19 cellular contexts compared by ENCODE assay signal in the genomic region with DNA sequence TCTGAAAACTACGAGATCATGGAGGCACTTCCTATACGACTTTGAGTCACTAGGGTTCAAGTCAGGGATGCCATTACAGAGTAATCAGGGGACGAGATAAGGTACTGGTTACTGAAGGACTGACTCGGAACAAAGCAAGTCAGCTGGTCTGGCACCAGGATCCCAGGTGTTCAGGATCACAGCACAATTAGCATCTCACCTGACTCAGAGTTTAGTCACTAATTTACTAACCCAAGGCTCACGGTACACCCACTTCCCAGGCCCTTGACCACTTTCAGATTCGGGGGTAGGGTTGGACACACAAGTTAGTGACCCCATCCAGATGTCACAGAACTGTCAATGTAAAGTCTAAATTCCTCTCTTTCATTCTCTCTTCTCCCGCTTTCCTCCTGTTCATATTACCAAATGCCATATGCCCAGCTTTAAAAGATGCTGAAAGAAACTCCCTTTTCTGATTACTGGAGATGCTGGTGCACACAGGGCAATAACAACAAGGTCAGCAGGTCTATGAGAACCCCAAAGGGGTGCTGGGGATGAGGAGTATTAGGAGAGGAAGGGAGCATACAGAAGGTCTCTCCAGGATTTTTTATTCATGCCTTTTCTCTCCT.
DNase-seq lines count a peak whose midpoint lies in the region; ATAC-seq and TF ChIP-seq lines count a peak whose summit lies in the region.
"Had no signal": no experiment of that assay in that cellular context is flagged by ENCODE, and none has a peak within 500 bp of the region (broad histone marks: within the 10 kb centered on the region; RNA-seq: fewer than 3 reads in every experiment).

No MANE protein-coding gene starts in this region.

- POLR2A ChIA-PET in Caco-2 (lab: Charles Lee) = no interaction called here

- TF ChIP-seq CTCF in HFFc6 (IDR thresholded peaks at IDR 0.05) (no peak), RWPE2 (IDR thresholded peaks at IDR 0.05; ENCODE audit: poor library complexity, severe bottlenecking) (no peak), fibroblast of mammary gland (conservative IDR thresholded peaks at IDR 0.05; ENCODE audit: control insufficient read depth, insufficient read depth, low read depth, low read length) (no peak), osteocyte (IDR thresholded peaks at IDR 0.05) (no peak), Caco-2 (IDR thresholded peaks at IDR 0.05; ENCODE audit: insufficient read depth in 1 of 2, low read depth in 1 of 2, low read length in 1 of 2, severe bottlenecking in 1 of 2, unreplicated experiment in 1 of 2) (no peak), mucosa of descending colon (IDR thresholded peaks at IDR 0.05) (no peak)

- H3K27me3 ChIP-seq in RWPE2 (ENCODE audit: insufficient read depth, poor library complexity, severe bottlenecking) = no peaks in the 10 kb centered on the region
- H3K27me3 ChIP-seq in Caco-2 (replicated peaks; ENCODE audit: control insufficient read depth, insufficient read depth, low read length) = no peaks in the 10 kb centered on the region
- H3K27me3 ChIP-seq: BLaER1, stomach had no signal

- peaks cover 52% of the 10 kb centered on the region for H3K4me1 Mint-ChIP-seq in HFFc6 (ENCODE audit: low read depth)
- peaks cover 31% of the 10 kb centered on the region for H3K4me1 Mint-ChIP-seq in osteocyte (ENCODE audit: unreplicated experiment)
- no peaks in the 10 kb centered on the region for H3K4me1 Mint-ChIP-seq in Caco-2 (ENCODE audit: low read depth, unreplicated experiment)

- ATAC-seq in RWPE2 (ENCODE audit: low read depth) (peak; percentile 35), GM18907 (IDR thresholded peaks at IDR 0.05; ENCODE audit: unreplicated experiment) (no peak), mucosa of descending colon (no peak)

- no peak overlapping the region for H3K4me3 ChIP-seq in RWPE2 (ENCODE audit: severe bottlenecking)
- no peak overlapping the region for H3K4me3 ChIP-seq in fibroblast of mammary gland (ENCODE audit: control insufficient read depth, low read depth, low read length)
- no peak overlapping the region for H3K4me3 ChIP-seq in Caco-2 (ENCODE audit: low read depth, low read length)
- no peak overlapping the region for H3K4me3 ChIP-seq in mucosa of descending colon
- H3K4me3 ChIP-seq: BLaER1, stomach had no signal

- intact Hi-C loops in Caco-2 (cut with micrococcal nuclease; ENCODE audit: unreplicated experiment) (no loop called here), mucosa of descending colon (cut with DNase I, micrococcal nuclease) (no loop called here)

- no peaks in the 10 kb centered on the region for H3K36me3 ChIP-seq in RWPE2 (ENCODE audit: low read depth)
- H3K36me3 ChIP-seq in Caco-2 (ENCODE audit: control insufficient read depth, insufficient read depth, low read length) = no peaks in the 10 kb centered on the region
- no peaks in the 10 kb centered on the region for H3K36me3 ChIP-seq in mucosa of descending colon (ENCODE audit: low read depth)
- H3K36me3 ChIP-seq: BLaER1, stomach had no signal

- H3K9me3 Mint-ChIP-seq in HFFc6 = no peaks in the 10 kb centered on the region
- no peaks in the 10 kb centered on the region for H3K9me3 Mint-ChIP-seq in osteocyte (ENCODE audit: unreplicated experiment)
- H3K9me3 Mint-ChIP-seq in Caco-2 (ENCODE audit: unreplicated experiment) = no peaks in the 10 kb centered on the region
- H3K9me3 Mint-ChIP-seq: brain, H9 had no signal

- BruUV-seq in Caco-2 (replicated peaks; lab: Mats Ljungman, UMichigan) = no TSS peak

- H3K9me3 ChIP-seq in RWPE2 (ENCODE audit: severe bottlenecking) (no peaks in the 10 kb centered on the region), Caco-2 (no peaks in the 10 kb centered on the region), mucosa of descending colon (no peaks in the 10 kb centered on the region)
- H3K9me3 ChIP-seq: stomach had no signal

- no peaks in the 10 kb centered on the region for H3K27me3 Mint-ChIP-seq in HFFc6 (ENCODE audit: insufficient read depth)
- no peaks in the 10 kb centered on the region for H3K27me3 Mint-ChIP-seq in osteocyte (ENCODE audit: unreplicated experiment)
- H3K27me3 Mint-ChIP-seq in Caco-2 (ENCODE audit: insufficient read depth, unreplicated experiment) = no peaks in the 10 kb centered on the region

- H3K4me3 Mint-ChIP-seq in HFFc6 (peak overlapping the region; percentile 21; the same call in 1 of the 2 replicates), osteocyte (ENCODE audit: unreplicated experiment) (no peak overlapping the region), Caco-2 (ENCODE audit: unreplicated experiment) (no peak overlapping the region)
- H3K4me3 Mint-ChIP-seq: brain, H9 had no signal

- H3K36me3 Mint-ChIP-seq in HFFc6 (ENCODE audit: low read depth) = no peaks in the 10 kb centered on the region
- no peaks in the 10 kb centered on the region for H3K36me3 Mint-ChIP-seq in osteocyte (ENCODE audit: unreplicated experiment)
- H3K36me3 Mint-ChIP-seq in Caco-2 (ENCODE audit: insufficient read depth, unreplicated experiment) = no peaks in the 10 kb centered on the region
- H3K36me3 Mint-ChIP-seq: brain had no signal

- H3K27ac Mint-ChIP-seq in HFFc6 = peak overlapping the region; percentile 23; the same call in 1 of the 2 replicates
- peak overlapping the region; percentile 18 for H3K27ac Mint-ChIP-seq in osteocyte (ENCODE audit: unreplicated experiment)
- no peak overlapping the region for H3K27ac Mint-ChIP-seq in Caco-2 (ENCODE audit: unreplicated experiment)
- H3K27ac Mint-ChIP-seq: H9 had no signal

- CTCF ChIA-PET in Caco-2 (lab: Charles Lee) = no interaction called here

- peak overlapping the region; percentile 72 for H3K27ac ChIP-seq in RWPE2 (ENCODE audit: poor library complexity, severe bottlenecking)
- H3K27ac ChIP-seq: BLaER1, parathyroid adenoma, stomach had no signal

- DNase-seq in HFFc6 (no peak), RWPE2 (ENCODE audit: low spot score) (no peak), fibroblast of mammary gland (ENCODE audit: low read depth) (peak; percentile 56), osteocyte (ENCODE audit: extremely low spot score, unreplicated experiment) (no peak), Caco-2 (no peak), globus pallidus (ENCODE audit: low spot score) (no peak), mucosa of descending colon (no peak)
- DNase-seq: activated effector memory CD4-positive, alpha-beta T cell treated with Interleukin-2 at 50 U/mL for 16 hours; effector CD4-positive, alpha-beta T cell; H9; Karpas-422; NCI-H146; NCI-H446 treated with DMSO at 0.1 percent for 48 hours; stimulated activated CD4-positive, alpha-beta T cell treated with anti-CD3 and anti-CD28 coated beads, Interleukin-12 subunit alpha, Interleukin-12 subunit beta, amount 100 ng/mL, for 4 hours; stomach had no signal

- H3K4me1 ChIP-seq in RWPE2 (ENCODE audit: insufficient read depth, poor library complexity, severe bottlenecking) (peaks cover 40% of the 10 kb centered on the region), Caco-2 (no peaks in the 10 kb centered on the region), mucosa of descending colon (ENCODE audit: low read depth) (no peaks in the 10 kb centered on the region)
- H3K4me1 ChIP-seq: parathyroid adenoma, stomach had no signal
